In the genomic region with DNA sequence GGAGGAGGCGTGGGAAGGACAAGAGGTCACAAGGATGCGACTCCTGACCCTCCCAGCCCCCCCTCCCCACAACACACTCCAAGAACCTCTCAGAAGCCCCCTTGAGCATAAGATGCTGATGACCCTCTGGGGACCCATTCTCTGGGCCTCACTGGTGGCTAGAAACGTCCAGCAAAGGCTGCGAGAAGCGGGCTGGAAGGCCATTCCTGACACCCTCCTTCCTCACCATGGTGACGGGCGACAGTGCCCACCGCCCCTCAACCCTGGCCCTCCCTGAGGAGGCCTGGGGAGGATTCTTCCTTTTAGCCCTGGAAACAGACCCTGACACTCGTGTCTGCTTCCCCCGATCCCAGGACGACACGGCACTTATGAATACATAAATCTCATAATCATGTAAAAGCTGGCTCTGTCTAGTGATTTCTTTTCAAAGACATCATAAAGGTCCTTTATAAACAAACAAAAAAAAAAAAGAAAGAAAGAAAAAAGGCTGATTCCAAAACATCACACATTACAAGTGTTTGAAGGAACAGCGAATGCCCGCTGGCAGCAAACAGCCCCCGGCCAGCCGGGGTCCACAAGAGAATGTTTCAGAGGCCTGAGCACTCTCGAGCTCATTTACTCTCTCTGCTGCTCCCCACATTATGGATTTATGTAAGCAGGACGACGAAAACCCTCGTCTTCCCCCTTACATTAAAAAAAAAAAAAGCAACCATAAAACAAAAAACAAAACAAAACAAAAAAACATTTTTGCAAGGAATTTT, we compare ENCODE assay signal across 1 cellular context.
TF ChIP-seq lines count a peak whose summit lies in the region.

No MANE protein-coding gene starts in this region.

TF ChIP-seq in IMR-90, 13 proteins besides CTCF, POLR2A, EP300 and RAD21:
- TF ChIP-seq MAFK (IDR thresholded peaks at IDR 0.05; ENCODE audit: low read depth, low read length) (no peak), BHLHE40 (IDR thresholded peaks at IDR 0.05; ENCODE audit: low read depth, low read length) (no peak), CEBPB (IDR thresholded peaks at IDR 0.05; ENCODE audit: low read depth, low read length) (no peak), SMC3 (IDR thresholded peaks at IDR 0.05; ENCODE audit: low read depth, low read length) (no peak), USF2 (IDR thresholded peaks at IDR 0.05; ENCODE audit: low read depth, low read length) (no peak), FOS (IDR thresholded peaks at IDR 0.05; ENCODE audit: low read depth, low read length) (no peak), RCOR1 (IDR thresholded peaks at IDR 0.05; ENCODE audit: insufficient replicate concordance, low read length) (no peak), CHD1 (IDR thresholded peaks at IDR 0.05; ENCODE audit: low read depth, low read length) (no peak)
